ENCODE assay signal across 12 cellular contexts in genomic region chr17:50558581-50558954, GRCh38. TPM values are rescaled to one million over a fixed set of nuclear protein-coding genes. Genes with fewer than 3 reads are reported as not detected.
DNase-seq lines count a peak whose midpoint lies in the region; ATAC-seq and TF ChIP-seq lines count a peak whose summit lies in the region.
"Had no signal": no experiment of that assay in that cellular context is flagged by ENCODE, and none has a peak within 500 bp of the region (broad histone marks: within the 10 kb centered on the region; RNA-seq: fewer than 3 reads in every experiment).

No MANE protein-coding gene starts in this region.

- DNase-seq in CD4-positive, CD25-positive, alpha-beta regulatory T cell, result no peak
- no peak for DNase-seq in HFFc6
- DNase-seq in effector memory CD8-positive, alpha-beta T cell, result no peak
- no peak for DNase-seq in neural crest cell (ENCODE audit: low read depth, low spot score)
- DNase-seq in NCI-H146 treated with DMSO at 0.1 percent for 48 hours (lab: John Stamatoyannopoulos, UW; ENCODE audit: unreplicated experiment), result no peak
- no peak for DNase-seq in SW 1271 (lab: John Stamatoyannopoulos, UW)
- DNase-seq: PC-9 had no signal

- H3K4me3 ChIP-seq in CD4-positive, CD25-positive, alpha-beta regulatory T cell (ENCODE audit: low read depth, low read length), result no peak overlapping the region
- H3K4me3 ChIP-seq: PC-9 had no signal

- H3K9me3 Mint-ChIP-seq in CD4-positive, CD25-positive, alpha-beta regulatory T cell, result no peaks in the 10 kb centered on the region
- H3K9me3 Mint-ChIP-seq in HFFc6 (no peaks in the 10 kb centered on the region), neural crest cell (no peaks in the 10 kb centered on the region)
- H3K9me3 Mint-ChIP-seq in effector memory CD8-positive, alpha-beta T cell, result no peaks in the 10 kb centered on the region

- peaks cover 20% of the 10 kb centered on the region for H3K27me3 ChIP-seq in CD4-positive, CD25-positive, alpha-beta regulatory T cell (ENCODE audit: control insufficient read depth, insufficient read depth, low read length)

- H3K36me3 ChIP-seq in CD4-positive, CD25-positive, alpha-beta regulatory T cell (ENCODE audit: control insufficient read depth, insufficient read depth, low read length), result no peaks in the 10 kb centered on the region

- H3K4me3 Mint-ChIP-seq in CD4-positive, CD25-positive, alpha-beta regulatory T cell, result peak overlapping the region; percentile 8 to 88 (median 86)
- H3K4me3 Mint-ChIP-seq in HFFc6 (no peak overlapping the region), neural crest cell (peak overlapping the region; percentile 72)
- H3K4me3 Mint-ChIP-seq in effector memory CD8-positive, alpha-beta T cell, result peak overlapping the region; percentile 82 to 86

- H3K27ac Mint-ChIP-seq in CD4-positive, CD25-positive, alpha-beta regulatory T cell, result peak overlapping the region in 1 of 3 donors; percentile 48
- H3K27ac Mint-ChIP-seq in HFFc6 (no peak overlapping the region), neural crest cell (ENCODE audit: unreplicated experiment) (no peak overlapping the region)
- H3K27ac Mint-ChIP-seq in effector memory CD8-positive, alpha-beta T cell, result no peak overlapping the region

- H3K27ac ChIP-seq in CD4-positive, CD25-positive, alpha-beta regulatory T cell (ENCODE audit: insufficient read depth, low read length, poor library complexity, severe bottlenecking), result no peak overlapping the region
- H3K27ac ChIP-seq: PC-9 had no signal

- H3K27me3 Mint-ChIP-seq in CD4-positive, CD25-positive, alpha-beta regulatory T cell, result peaks cover 45% of the 10 kb centered on the region
- H3K27me3 Mint-ChIP-seq in HFFc6 (ENCODE audit: insufficient read depth), result peaks cover 30% of the 10 kb centered on the region
- peaks cover 34 to 61% of the 10 kb centered on the region in 2 donors for H3K27me3 Mint-ChIP-seq in effector memory CD8-positive, alpha-beta T cell
- peaks cover 69% of the 10 kb centered on the region for H3K27me3 Mint-ChIP-seq in neural crest cell (ENCODE audit: low read depth)

- peak; percentile 31; the same call in 1 of the 2 replicates for TF ChIP-seq CTCF in HFFc6 (IDR thresholded peaks at IDR 0.05)
- TF ChIP-seq CTCF in neural crest cell (conservative IDR thresholded peaks at IDR 0.05), result no peak

- no peaks in the 10 kb centered on the region for H3K9me3 ChIP-seq in CD4-positive, CD25-positive, alpha-beta regulatory T cell (ENCODE audit: control insufficient read depth in 2 of 2, low read length in 2 of 2)

- H3K36me3 Mint-ChIP-seq in CD4-positive, CD25-positive, alpha-beta regulatory T cell, result peaks cover 3% of the 10 kb centered on the region
- H3K36me3 Mint-ChIP-seq in HFFc6 (ENCODE audit: low read depth) (no peaks in the 10 kb centered on the region), neural crest cell (ENCODE audit: low read depth) (no peaks in the 10 kb centered on the region)
- peaks cover 10% of the 10 kb centered on the region for H3K36me3 Mint-ChIP-seq in effector memory CD8-positive, alpha-beta T cell (ENCODE audit: insufficient read depth)

- ATAC-seq in CD4-positive, CD25-positive, alpha-beta regulatory T cell (ENCODE audit: low read depth in 2 of 2), result no peak
- no peak for ATAC-seq in effector memory CD8-positive, alpha-beta T cell (replicated peaks)
- ATAC-seq in GM18909 (IDR thresholded peaks at IDR 0.05; ENCODE audit: poor library complexity, unreplicated experiment) (no peak), GM21423 (IDR thresholded peaks at IDR 0.05; ENCODE audit: unreplicated experiment) (no peak)

- peaks cover 0 to 27% (median 8%) of the 10 kb centered on the region in 4 donors for H3K4me1 Mint-ChIP-seq in CD4-positive, CD25-positive, alpha-beta regulatory T cell
- peaks cover 6% of the 10 kb centered on the region; the same call in 1 of the 2 replicates for H3K4me1 Mint-ChIP-seq in HFFc6 (ENCODE audit: low read depth)
- peaks cover 18 to 21% of the 10 kb centered on the region in 2 donors for H3K4me1 Mint-ChIP-seq in effector memory CD8-positive, alpha-beta T cell (ENCODE audit: low read depth in 2 of 2)
- H3K4me1 Mint-ChIP-seq in neural crest cell, result peaks cover 20% of the 10 kb centered on the region

- H3K4me1 ChIP-seq in CD4-positive, CD25-positive, alpha-beta regulatory T cell (ENCODE audit: control insufficient read depth, insufficient read depth, low read length, poor library complexity, severe bottlenecking), result peaks cover 39% of the 10 kb centered on the region

RNA-seq across cellular contexts. Expression of gene CACNA1G, which starts 1.9 kb away (rescaled TPM):
- 0.05 TPM for total RNA-seq in CD4-positive, CD25-positive, alpha-beta regulatory T cell
- polyA plus RNA-seq in CD4-positive, CD25-positive, alpha-beta regulatory T cell, result not detected
- total RNA-seq in HFFc6 (2021; fragmentation: NEBNext Ultra II Directional; extraction: Animal tissue kit (Norgen Biotek cat#: 25700)), result under 1 TPM in 5 of 6 experiments, not detected in 1; 0.03 to 0.19 (median 0.05) TPM
- 1.1 TPM in 2 replicates for total RNA-seq in neural crest cell
- total RNA-seq: T-helper 1 cell treated with Interleukin-12 subunit alpha and Interleukin-12 subunit beta and Interleukin-4 antibody, amounts not matched to agents 30 ng/mL and 1 ng/mL, for 36 hours had no signal

RNA-seq across cellular contexts. Expression of gene SPATA20, which starts 11.6 kb away (rescaled TPM):
- total RNA-seq in CD4-positive, CD25-positive, alpha-beta regulatory T cell, result 26.8 TPM
- polyA plus RNA-seq in CD4-positive, CD25-positive, alpha-beta regulatory T cell, result 10 to 100 TPM in 1 of 4 donors, 1 to 10 TPM in 3; 5.8 to 10.3 (median 6.5) TPM
- 10 to 100 TPM; 53.4 to 71.2 (median 62.6) TPM for total RNA-seq in HFFc6 (2021; fragmentation: NEBNext Ultra II Directional; extraction: Animal tissue kit (Norgen Biotek cat#: 25700))
- total RNA-seq in neural crest cell, result 24.4 and 25.8 TPM in 2 replicates

RNA-seq across cellular contexts. Expression of gene EPN3, which starts 26.0 kb away (rescaled TPM):
- not detected for total RNA-seq in CD4-positive, CD25-positive, alpha-beta regulatory T cell
- polyA plus RNA-seq in CD4-positive, CD25-positive, alpha-beta regulatory T cell, result not detected
- total RNA-seq in HFFc6 (2021; fragmentation: NEBNext Ultra II Directional; extraction: Animal tissue kit (Norgen Biotek cat#: 25700)), result under 1 TPM in 1 of 6 experiments, not detected in 5; 0.05 TPM
- total RNA-seq in neural crest cell, result 0.11 TPM in 1 of 2 replicates, not detected in the other
- total RNA-seq: fibroblast of lung, mononuclear cell had no signal
- polyA plus RNA-seq: fibroblast of lung had no signal

RNA-seq across cellular contexts. Expression of gene MYCBPAP, which starts 50.3 kb away (rescaled TPM):
- total RNA-seq in CD4-positive, CD25-positive, alpha-beta regulatory T cell, result 5.7 TPM
- polyA plus RNA-seq in CD4-positive, CD25-positive, alpha-beta regulatory T cell, result 1 to 10 TPM in 2 of 4 donors, under 1 TPM in 2; 0.50 to 1.6 (median 0.89) TPM
- under 1 TPM; 0.12 to 0.76 (median 0.28) TPM for total RNA-seq in HFFc6 (2021; fragmentation: NEBNext Ultra II Directional; extraction: Animal tissue kit (Norgen Biotek cat#: 25700))
- total RNA-seq in neural crest cell, result 1.2 and 1.7 TPM in 2 replicates
